In genomic region chr5:73437126-73438047, GRCh38 we compare ENCODE assay signal across 1 cellular context.
TF ChIP-seq lines count a peak whose summit lies in the region.

No MANE protein-coding gene starts in this region.

TF ChIP-seq in HepG2, 621 proteins besides CTCF, POLR2A, EP300 and RAD21 (continued from another document and continues in another):
- TF ChIP-seq, protein P1, sequence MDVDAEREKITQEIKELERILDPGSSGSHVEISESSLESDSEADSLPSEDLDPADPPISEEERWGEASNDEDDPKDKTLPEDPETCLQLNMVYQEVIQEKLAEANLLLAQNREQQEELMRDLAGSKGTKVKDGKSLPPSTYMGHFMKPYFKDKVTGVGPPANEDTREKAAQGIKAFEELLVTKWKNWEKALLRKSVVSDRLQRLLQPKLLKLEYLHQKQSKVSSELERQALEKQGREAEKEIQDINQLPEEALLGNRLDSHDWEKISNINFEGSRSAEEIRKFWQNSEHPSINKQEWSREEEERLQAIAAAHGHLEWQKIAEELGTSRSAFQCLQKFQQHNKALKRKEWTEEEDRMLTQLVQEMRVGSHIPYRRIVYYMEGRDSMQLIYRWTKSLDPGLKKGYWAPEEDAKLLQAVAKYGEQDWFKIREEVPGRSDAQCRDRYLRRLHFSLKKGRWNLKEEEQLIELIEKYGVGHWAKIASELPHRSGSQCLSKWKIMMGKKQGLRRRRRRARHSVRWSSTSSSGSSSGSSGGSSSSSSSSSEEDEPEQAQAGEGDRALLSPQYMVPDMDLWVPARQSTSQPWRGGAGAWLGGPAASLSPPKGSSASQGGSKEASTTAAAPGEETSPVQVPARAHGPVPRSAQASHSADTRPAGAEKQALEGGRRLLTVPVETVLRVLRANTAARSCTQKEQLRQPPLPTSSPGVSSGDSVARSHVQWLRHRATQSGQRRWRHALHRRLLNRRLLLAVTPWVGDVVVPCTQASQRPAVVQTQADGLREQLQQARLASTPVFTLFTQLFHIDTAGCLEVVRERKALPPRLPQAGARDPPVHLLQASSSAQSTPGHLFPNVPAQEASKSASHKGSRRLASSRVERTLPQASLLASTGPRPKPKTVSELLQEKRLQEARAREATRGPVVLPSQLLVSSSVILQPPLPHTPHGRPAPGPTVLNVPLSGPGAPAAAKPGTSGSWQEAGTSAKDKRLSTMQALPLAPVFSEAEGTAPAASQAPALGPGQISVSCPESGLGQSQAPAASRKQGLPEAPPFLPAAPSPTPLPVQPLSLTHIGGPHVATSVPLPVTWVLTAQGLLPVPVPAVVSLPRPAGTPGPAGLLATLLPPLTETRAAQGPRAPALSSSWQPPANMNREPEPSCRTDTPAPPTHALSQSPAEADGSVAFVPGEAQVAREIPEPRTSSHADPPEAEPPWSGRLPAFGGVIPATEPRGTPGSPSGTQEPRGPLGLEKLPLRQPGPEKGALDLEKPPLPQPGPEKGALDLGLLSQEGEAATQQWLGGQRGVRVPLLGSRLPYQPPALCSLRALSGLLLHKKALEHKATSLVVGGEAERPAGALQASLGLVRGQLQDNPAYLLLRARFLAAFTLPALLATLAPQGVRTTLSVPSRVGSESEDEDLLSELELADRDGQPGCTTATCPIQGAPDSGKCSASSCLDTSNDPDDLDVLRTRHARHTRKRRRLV (CRISPR knock-in tag; IDR thresholded peaks at IDR 0.05) = no peak
- no peak for TF ChIP-seq CBX2 (IDR thresholded peaks at IDR 0.05; ENCODE audit: low read depth, low read length)
- TF ChIP-seq CBX2 (CRISPR knock-in tag; IDR thresholded peaks at IDR 0.05; ENCODE audit: low read depth) = peak; percentile 95; the same call in 1 of the 2 replicates
- no peak for TF ChIP-seq ZNF431 (CRISPR knock-in tag; IDR thresholded peaks at IDR 0.05; ENCODE audit: borderline replicate concordance, low read depth)
- no peak for TF ChIP-seq PBX2 (CRISPR knock-in tag; IDR thresholded peaks at IDR 0.05)
- no peak for TF ChIP-seq TSC22D2 (CRISPR knock-in tag; IDR thresholded peaks at IDR 0.05; ENCODE audit: borderline replicate concordance)
- TF ChIP-seq MIXL1 (CRISPR knock-in tag; IDR thresholded peaks at IDR 0.05) = no peak
- no peak for TF ChIP-seq TIGD3 (CRISPR knock-in tag; IDR thresholded peaks at IDR 0.05; ENCODE audit: borderline replicate concordance)
- TF ChIP-seq MTF2 (CRISPR knock-in tag; IDR thresholded peaks at IDR 0.05; ENCODE audit: borderline replicate concordance) = no peak; the same call in 1 of the 2 replicates
- no peak for TF ChIP-seq BHLHE40 (IDR thresholded peaks at IDR 0.05; ENCODE audit: low read length)
- TF ChIP-seq SOX5 (CRISPR knock-in tag; IDR thresholded peaks at IDR 0.05; ENCODE audit: borderline replicate concordance) = no peak
- no peak for TF ChIP-seq ZKSCAN8 (CRISPR knock-in tag; IDR thresholded peaks at IDR 0.05; ENCODE audit: borderline replicate concordance)
- no peak for TF ChIP-seq PRMT3 (CRISPR knock-in tag; IDR thresholded peaks at IDR 0.05; ENCODE audit: borderline replicate concordance, low read depth)
- no peak for TF ChIP-seq ELF1 (CRISPR knock-in tag; IDR thresholded peaks at IDR 0.05)
- no peak for TF ChIP-seq ZNF446 (CRISPR knock-in tag; IDR thresholded peaks at IDR 0.05)
- TF ChIP-seq FOXA3 (CRISPR knock-in tag; IDR thresholded peaks at IDR 0.05) = no peak
- TF ChIP-seq RFX3 (CRISPR knock-in tag; IDR thresholded peaks at IDR 0.05) = no peak
- no peak for TF ChIP-seq SMAD9 (CRISPR knock-in tag; IDR thresholded peaks at IDR 0.05)
- TF ChIP-seq ZNF367 (CRISPR knock-in tag; IDR thresholded peaks at IDR 0.05; ENCODE audit: borderline replicate concordance) = no peak
- TF ChIP-seq GABPA (IDR thresholded peaks at IDR 0.05; ENCODE audit: low read depth, low read length) = no peak
- TF ChIP-seq GABPA (CRISPR knock-in tag; IDR thresholded peaks at IDR 0.05; ENCODE audit: low read depth) = no peak
- no peak for TF ChIP-seq EHMT2 (IDR thresholded peaks at IDR 0.05; ENCODE audit: borderline replicate concordance, low read depth, low read length)
- no peak for TF ChIP-seq PAX8 (CRISPR knock-in tag; IDR thresholded peaks at IDR 0.05; ENCODE audit: borderline replicate concordance)
- TF ChIP-seq SP1 (IDR thresholded peaks at IDR 0.05) = no peak
- no peak for TF ChIP-seq SP1 (CRISPR knock-in tag; IDR thresholded peaks at IDR 0.05)
- TF ChIP-seq ATF7 (IDR thresholded peaks at IDR 0.05) = no peak
- no peak for TF ChIP-seq ATF7 (CRISPR knock-in tag; IDR thresholded peaks at IDR 0.05)
- TF ChIP-seq, protein P2, sequence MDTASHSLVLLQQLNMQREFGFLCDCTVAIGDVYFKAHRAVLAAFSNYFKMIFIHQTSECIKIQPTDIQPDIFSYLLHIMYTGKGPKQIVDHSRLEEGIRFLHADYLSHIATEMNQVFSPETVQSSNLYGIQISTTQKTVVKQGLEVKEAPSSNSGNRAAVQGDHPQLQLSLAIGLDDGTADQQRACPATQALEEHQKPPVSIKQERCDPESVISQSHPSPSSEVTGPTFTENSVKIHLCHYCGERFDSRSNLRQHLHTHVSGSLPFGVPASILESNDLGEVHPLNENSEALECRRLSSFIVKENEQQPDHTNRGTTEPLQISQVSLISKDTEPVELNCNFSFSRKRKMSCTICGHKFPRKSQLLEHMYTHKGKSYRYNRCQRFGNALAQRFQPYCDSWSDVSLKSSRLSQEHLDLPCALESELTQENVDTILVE (CRISPR knock-in tag; IDR thresholded peaks at IDR 0.05) = no peak
- TF ChIP-seq ZFAT (CRISPR knock-in tag; conservative IDR thresholded peaks at IDR 0.05) = no peak
- no peak for TF ChIP-seq ZNF646 (CRISPR knock-in tag; IDR thresholded peaks at IDR 0.05)
- TF ChIP-seq ARID5B (CRISPR knock-in tag; IDR thresholded peaks at IDR 0.05) = no peak; the same call in 1 of the 2 replicates
- TF ChIP-seq KLF13 (CRISPR knock-in tag; IDR thresholded peaks at IDR 0.05) = no peak
- TF ChIP-seq AHR (CRISPR knock-in tag; IDR thresholded peaks at IDR 0.05) = no peak
- TF ChIP-seq MBD4 (IDR thresholded peaks at IDR 0.05; ENCODE audit: borderline replicate concordance, low read length) = no peak
- TF ChIP-seq ZNF816 (CRISPR knock-in tag; IDR thresholded peaks at IDR 0.05; ENCODE audit: borderline replicate concordance) = no peak
- TF ChIP-seq SALL2 (CRISPR knock-in tag; IDR thresholded peaks at IDR 0.05) = no peak
- no peak for TF ChIP-seq TCF7L2 (IDR thresholded peaks at IDR 0.05; ENCODE audit: low read depth, low read length)
- TF ChIP-seq ZNF564 (CRISPR knock-in tag; IDR thresholded peaks at IDR 0.05) = no peak
- TF ChIP-seq ZBTB1 (CRISPR knock-in tag; IDR thresholded peaks at IDR 0.05; ENCODE audit: borderline replicate concordance) = no peak
- no peak for TF ChIP-seq ZNF790 (CRISPR knock-in tag; IDR thresholded peaks at IDR 0.05; ENCODE audit: borderline replicate concordance)
- peak; percentile 66; the same call in 1 of the 2 replicates for TF ChIP-seq FOXC1 (CRISPR knock-in tag; IDR thresholded peaks at IDR 0.05; ENCODE audit: borderline replicate concordance)
- TF ChIP-seq, protein P3, sequence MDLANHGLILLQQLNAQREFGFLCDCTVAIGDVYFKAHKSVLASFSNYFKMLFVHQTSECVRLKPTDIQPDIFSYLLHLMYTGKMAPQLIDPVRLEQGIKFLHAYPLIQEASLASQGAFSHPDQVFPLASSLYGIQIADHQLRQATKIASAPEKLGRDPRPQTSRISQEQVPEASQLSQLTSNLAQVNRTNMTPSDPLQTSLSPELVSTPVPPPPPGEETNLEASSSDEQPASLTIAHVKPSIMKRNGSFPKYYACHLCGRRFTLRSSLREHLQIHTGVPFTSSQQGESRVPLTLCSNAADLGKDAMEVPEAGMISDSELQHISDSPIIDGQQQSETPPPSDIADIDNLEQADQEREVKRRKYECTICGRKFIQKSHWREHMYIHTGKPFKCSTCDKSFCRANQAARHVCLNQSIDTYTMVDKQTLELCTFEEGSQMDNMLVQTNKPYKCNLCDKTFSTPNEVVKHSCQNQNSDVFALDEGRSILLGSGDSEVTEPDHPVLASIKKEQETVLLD (CRISPR knock-in tag; IDR thresholded peaks at IDR 0.05; ENCODE audit: low read depth) = no peak
- TF ChIP-seq ZNF891 (CRISPR knock-in tag; IDR thresholded peaks at IDR 0.05) = no peak
- TF ChIP-seq HCFC1 (IDR thresholded peaks at IDR 0.05; ENCODE audit: low read depth, low read length) = no peak
- no peak for TF ChIP-seq ZNF10 (CRISPR knock-in tag; IDR thresholded peaks at IDR 0.05; ENCODE audit: borderline replicate concordance, low read depth)
- TF ChIP-seq ZNF629 (CRISPR knock-in tag; conservative IDR thresholded peaks at IDR 0.05) = no peak
- TF ChIP-seq ZNF33A (CRISPR knock-in tag; IDR thresholded peaks at IDR 0.05; ENCODE audit: borderline replicate concordance) = no peak
